ENCODE assay signal across 35 cellular contexts in genomic region chr7:43562383-43562782, GRCh38.
"Had no signal": no experiment of that assay in that cellular context is flagged by ENCODE, and none has a peak within 500 bp of the region (broad histone marks: within the 10 kb centered on the region; RNA-seq: fewer than 3 reads in every experiment).

No MANE protein-coding gene starts in this region.

- H3K4me3 Mint-ChIP-seq: activated B cell treated with CpG ODN at 0.5 μM for 24 hours; activated CD4-positive, alpha-beta memory T cell treated with anti-CD3 and anti-CD28 coated beads for 36 hours; activated CD8-positive, alpha-beta T cell treated with anti-CD3 and anti-CD28 coated beads for 36 hours; activated naive CD4-positive, alpha-beta T cell treated with anti-CD3 and anti-CD28 coated beads for 36 hours; activated naive CD8-positive, alpha-beta T cell treated with anti-CD3 and anti-CD28 coated beads for 36 hours; activated T-cell treated with anti-CD3 and anti-CD28 coated beads, Interleukin-2, amount 50 U/mL, for 4 hours; activated T-cell treated with anti-CD3 and anti-CD28 coated beads, Interleukin-2, amount 50 U/mL, for 72 hours; activated T-helper 1 cell treated with anti-CD3 and anti-CD28 coated beads, Interleukin-12 subunit alpha, Interleukin-12 subunit beta, Interleukin-2, Interleukin-4 antibody, amounts not matched to agents 30 ng/mL and 10 ng/mL and 1 ng/mL, durations not matched to agents 14 hours and 24 hours and 36 hours; activated T-helper 17 cell treated with anti-CD3 and anti-CD28 coated beads, Interleukin-2, amount 50 U/mL, for 72 hours; T-helper 1 cell treated with Interleukin-12 subunit alpha and Interleukin-12 subunit beta and Interleukin-4 antibody, amounts not matched to agents 30 μg/mL and 1 μg/mL, for 36 hours; T-helper 2 cell treated with Interferon-gamma antibody and Interleukin-4, amounts not matched to agents 5 μg/mL and 100 μg/mL, for 36 hours had no signal

- DNase-seq: activated B cell treated with CpG ODN at 0.5 μM for 24 hours; activated CD4-positive, alpha-beta memory T cell treated with anti-CD3 and anti-CD28 coated beads for 36 hours; activated CD4-positive, alpha-beta T cell treated with anti-CD3 and anti-CD28 coated beads for 48 hours; activated CD4-positive, alpha-beta T cell treated with anti-CD3 and anti-CD28 coated beads, Interleukin-2, amount 50 U/mL, for 1 hour; activated CD4-positive, alpha-beta T cell treated with anti-CD3 and anti-CD28 coated beads, Interleukin-2, amount 50 U/mL, for 4 hours; activated CD4-positive, CD25-positive, alpha-beta regulatory T cell treated with anti-CD3 and anti-CD28 coated beads, Interleukin-2, amount 50 U/mL, for 72 hours; activated CD8-positive, alpha-beta memory T cell treated with anti-CD3 and anti-CD28 coated beads, Interleukin-2, amount 50 U/mL, for 4 hours; activated CD8-positive, alpha-beta T cell treated with anti-CD3 and anti-CD28 coated beads for 36 hours; activated effector memory CD4-positive, alpha-beta T cell treated with anti-CD3 and anti-CD28 coated beads, Interleukin-2, amount 50 U/mL, for 16 hours; activated gamma-delta T cell treated with Interleukin-2 at 50 U/mL for 16 hours; activated naive CD4-positive, alpha-beta T cell; activated naive CD4-positive, alpha-beta T cell treated with anti-CD3 and anti-CD28 coated beads for 36 hours; activated naive CD4-positive, alpha-beta T cell treated with anti-CD3 and anti-CD28 coated beads, Interleukin-2, amount 50 U/mL, for 16 hours; activated naive CD8-positive, alpha-beta T cell treated with anti-CD3 and anti-CD28 coated beads for 36 hours; activated T-cell treated with anti-CD3 and anti-CD28 coated beads for 4 hours; activated T-cell treated with anti-CD3 and anti-CD28 coated beads, Interleukin-2, amount 50 U/mL, for 1 hour; activated T-cell treated with anti-CD3 and anti-CD28 coated beads, Interleukin-2, amount 50 U/mL, for 4 hours; activated T-cell treated with anti-CD3 and anti-CD28 coated beads, Interleukin-2, amount 50 U/mL, for 72 hours; adrenal gland; amniotic stem cell; aorta; body of pancreas; central memory CD4-positive, alpha-beta T cell; SW 1271; T-helper 1 cell; T-helper 2 cell; T-helper 9 cell had no signal

- FAIRE-seq: astrocyte, TTC549 had no signal

- H3K27ac Mint-ChIP-seq: activated B cell treated with CpG ODN at 0.5 μM for 24 hours; activated CD4-positive, alpha-beta memory T cell treated with anti-CD3 and anti-CD28 coated beads for 36 hours; activated CD8-positive, alpha-beta T cell treated with anti-CD3 and anti-CD28 coated beads for 36 hours; activated naive CD4-positive, alpha-beta T cell treated with anti-CD3 and anti-CD28 coated beads for 36 hours; activated naive CD4-positive, alpha-beta T cell treated with anti-CD3 and anti-CD28 coated beads, Interleukin-2, amount 50 U/mL, for 72 hours; activated naive CD8-positive, alpha-beta T cell treated with anti-CD3 and anti-CD28 coated beads for 36 hours; activated T-cell treated with anti-CD3 and anti-CD28 coated beads, Interleukin-2, amount 50 U/mL, for 72 hours; activated T-helper 1 cell treated with anti-CD3 and anti-CD28 coated beads, Interleukin-12 subunit alpha, Interleukin-12 subunit beta, Interleukin-2, Interleukin-4 antibody, amounts not matched to agents 30 ng/mL and 10 ng/mL and 1 ng/mL, durations not matched to agents 14 hours and 24 hours and 36 hours; activated T-helper 17 cell treated with anti-CD3 and anti-CD28 coated beads, Interleukin-2, amount 50 U/mL, for 72 hours; T-helper 1 cell treated with Interleukin-12 subunit alpha and Interleukin-12 subunit beta and Interleukin-4 antibody, amounts not matched to agents 30 μg/mL and 1 μg/mL, for 36 hours; T-helper 2 cell treated with Interferon-gamma antibody and Interleukin-4, amounts not matched to agents 5 μg/mL and 100 μg/mL, for 36 hours had no signal

- H3K4me3 ChIP-seq: adrenal gland, body of pancreas had no signal

- H3K36me3 Mint-ChIP-seq: activated CD4-positive, alpha-beta memory T cell treated with anti-CD3 and anti-CD28 coated beads for 36 hours; activated naive CD4-positive, alpha-beta T cell treated with anti-CD3 and anti-CD28 coated beads, Interleukin-2, amount 50 U/mL, for 72 hours; activated naive CD8-positive, alpha-beta T cell treated with anti-CD3 and anti-CD28 coated beads for 36 hours had no signal

- H3K27me3 Mint-ChIP-seq: activated naive CD8-positive, alpha-beta T cell treated with anti-CD3 and anti-CD28 coated beads for 36 hours had no signal

- H3K27me3 ChIP-seq: body of pancreas had no signal

- H3K4me1 ChIP-seq: adrenal gland, body of pancreas had no signal

- H3K27ac ChIP-seq: adrenal gland, body of pancreas, VCaP had no signal

- H3K36me3 ChIP-seq: adrenal gland had no signal

- H3K4me1 Mint-ChIP-seq: activated B cell treated with CpG ODN at 0.5 μM for 24 hours; activated naive CD8-positive, alpha-beta T cell treated with anti-CD3 and anti-CD28 coated beads for 36 hours; activated T-helper 17 cell treated with anti-CD3 and anti-CD28 coated beads, Interleukin-2, amount 50 U/mL, for 72 hours had no signal

- H3K9me3 ChIP-seq: adrenal gland, body of pancreas had no signal

- H3K9me3 Mint-ChIP-seq: activated B cell treated with CpG ODN at 0.5 μM for 24 hours; activated CD4-positive, alpha-beta memory T cell treated with anti-CD3 and anti-CD28 coated beads for 36 hours; activated CD8-positive, alpha-beta T cell treated with anti-CD3 and anti-CD28 coated beads for 36 hours; activated naive CD4-positive, alpha-beta T cell treated with anti-CD3 and anti-CD28 coated beads for 36 hours; activated naive CD8-positive, alpha-beta T cell treated with anti-CD3 and anti-CD28 coated beads for 36 hours; activated T-cell treated with anti-CD3 and anti-CD28 coated beads, Interleukin-2, amount 50 U/mL, for 4 hours; activated T-helper 1 cell treated with anti-CD3 and anti-CD28 coated beads, Interleukin-12 subunit alpha, Interleukin-12 subunit beta, Interleukin-2, Interleukin-4 antibody, amounts not matched to agents 30 ng/mL and 10 ng/mL and 1 ng/mL, durations not matched to agents 14 hours and 24 hours and 36 hours; activated T-helper 17 cell treated with anti-CD3 and anti-CD28 coated beads, Interleukin-2, amount 50 U/mL, for 72 hours; T-helper 1 cell treated with Interleukin-12 subunit alpha and Interleukin-12 subunit beta and Interleukin-4 antibody, amounts not matched to agents 30 μg/mL and 1 μg/mL, for 36 hours; T-helper 2 cell treated with Interferon-gamma antibody and Interleukin-4, amounts not matched to agents 5 μg/mL and 100 μg/mL, for 36 hours had no signal
